ENCODE assay signal across 21 cellular contexts in the genomic region with DNA sequence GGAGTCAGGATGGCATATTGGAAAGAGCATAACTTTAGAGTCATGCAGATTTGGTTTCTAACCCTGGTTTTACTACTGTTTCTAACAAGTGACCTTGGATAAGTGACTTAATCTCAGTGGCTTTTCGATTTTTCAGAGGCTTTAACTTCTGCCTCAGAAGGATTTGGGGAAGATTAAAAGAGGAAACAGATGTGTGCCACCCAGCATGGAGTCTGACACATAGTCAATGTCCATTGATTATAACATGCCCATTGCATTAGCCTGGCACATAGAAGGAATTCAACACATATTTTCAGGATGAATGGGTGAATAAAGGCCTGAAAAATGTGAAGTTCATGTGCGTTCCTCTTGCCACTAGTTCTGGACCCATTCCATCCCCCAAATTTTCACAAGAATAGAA.
DNase-seq lines count a peak whose midpoint lies in the region; ATAC-seq, FAIRE-seq and TF ChIP-seq lines count a peak whose summit lies in the region.
"Had no signal": no experiment of that assay in that cellular context is flagged by ENCODE, and none has a peak within 500 bp of the region (broad histone marks: within the 10 kb centered on the region; RNA-seq: fewer than 3 reads in every experiment).

No MANE protein-coding gene starts in this region.

- H3K27me3 ChIP-seq in OCI-LY3 (ENCODE audit: low read depth, low read length): no peaks in the 10 kb centered on the region
- no peaks in the 10 kb centered on the region for H3K27me3 ChIP-seq in keratinocyte (ENCODE audit: control insufficient read depth, extremely low read depth, insufficient read depth, low read length)
- H3K27me3 ChIP-seq in left lung: no peaks in the 10 kb centered on the region
- H3K27me3 ChIP-seq: SJSA1 had no signal

- H2AFZ ChIP-seq in OCI-LY3 (ENCODE audit: low read depth, low read length) (no peak overlapping the region), keratinocyte (ENCODE audit: control insufficient read depth, low read length) (peak overlapping the region; percentile 16)
- H2AFZ ChIP-seq: PC-9 had no signal

- intact Hi-C loops in left lung (cut with DNase I): no loop called here

- H3K4me1 ChIP-seq in OCI-LY3 (ENCODE audit: low read length): peaks cover 84% of the 10 kb centered on the region
- H3K4me1 ChIP-seq in keratinocyte (ENCODE audit: control insufficient read depth, extremely low read depth, insufficient read depth, low read length): no peaks in the 10 kb centered on the region
- no peaks in the 10 kb centered on the region for H3K4me1 ChIP-seq in left lung
- H3K4me1 ChIP-seq: SJSA1 had no signal

- DNase-seq in AG20443 (ENCODE audit: low spot score) (peak; percentile 11), HS-5 (ENCODE audit: low read depth) (peak; percentile 73), keratinocyte (ENCODE audit: low read depth, low spot score) (no peak), NOMO-1 treated with DMSO at 0.1 percent for 48 hours (lab: John Stamatoyannopoulos, UW; ENCODE audit: unreplicated experiment) (no peak), left lung (no peak)
- DNase-seq: CD4-positive, CD25-positive, alpha-beta regulatory T cell; COR-L47; DMS153; H7; HFFc6; NCI-H1105 treated with DMSO at 0.1 percent for 48 hours; NCI-H1694; NCI-H2081 treated with DMSO at 0.1 percent for 48 hours; NCI-H446 treated with DMSO at 0.1 percent for 48 hours; NCI-H748 treated with DMSO at 0.1 percent for 48 hours; PC-9 had no signal

- H4K20me1 ChIP-seq in OCI-LY3 (ENCODE audit: insufficient read depth, low read length): no peaks in the 10 kb centered on the region
- H4K20me1 ChIP-seq in keratinocyte (ENCODE audit: control insufficient read depth, extremely low read depth, insufficient read depth, low read length): no peaks in the 10 kb centered on the region

- no peaks in the 10 kb centered on the region; the same call in 1 of the 2 replicates for H3K9me3 ChIP-seq in OCI-LY3 (ENCODE audit: insufficient read depth, low read length)
- H3K9me3 ChIP-seq in keratinocyte (ENCODE audit: control insufficient read depth, low read depth, low read length): no peaks in the 10 kb centered on the region
- H3K9me3 ChIP-seq in left lung: no peaks in the 10 kb centered on the region
- H3K9me3 ChIP-seq: SJSA1 had no signal

- no peak for FAIRE-seq in keratinocyte (lab: Jason Lieb, UNC)
- FAIRE-seq: GM12878 had no signal

- H3K9ac ChIP-seq in OCI-LY3 (ENCODE audit: low read length) (no peak overlapping the region), keratinocyte (ENCODE audit: control insufficient read depth, extremely low read depth, insufficient read depth, low read length) (no peak overlapping the region)

- no peak overlapping the region for H3K4me3 ChIP-seq in OCI-LY3 (ENCODE audit: low read length)
- no peak overlapping the region for H3K4me3 ChIP-seq in keratinocyte (ENCODE audit: control insufficient read depth in 2 of 3, extremely low read depth in 1 of 3, insufficient read depth in 2 of 3, low read depth in 1 of 3, low read length in 3 of 3)
- no peak overlapping the region for H3K4me3 ChIP-seq in left lung
- H3K4me3 ChIP-seq: GM12878, PC-9, SJSA1 had no signal

- H3K36me3 ChIP-seq in OCI-LY3 (replicated peaks; ENCODE audit: low read depth, low read length) (peaks cover 10% of the 10 kb centered on the region), keratinocyte (ENCODE audit: control insufficient read depth in 2 of 2, extremely low read depth in 1 of 2, insufficient read depth in 2 of 2, low read length in 2 of 2) (no peaks in the 10 kb centered on the region), left lung (no peaks in the 10 kb centered on the region)
- H3K36me3 ChIP-seq: SJSA1 had no signal

- H3K4me2 ChIP-seq in OCI-LY3 (ENCODE audit: low read length) (peak overlapping the region; percentile 2; the same call in 1 of the 2 replicates), keratinocyte (ENCODE audit: control insufficient read depth, extremely low read depth, insufficient read depth, low read depth, low read length) (no peak overlapping the region)
- H3K4me2 ChIP-seq: PC-9 had no signal

- TF ChIP-seq CTCF in OCI-LY3 (IDR thresholded peaks at IDR 0.05; ENCODE audit: low read depth, low read length): no peak
- no peak for TF ChIP-seq CTCF in keratinocyte (optimal IDR thresholded peaks at IDR 0.05 in 1 of 3, IDR thresholded peaks at IDR 0.05 in 1 of 3, conservative IDR thresholded peaks at IDR 0.05 in 1 of 3; ENCODE audit: extremely low read depth in 1 of 3, insufficient read depth in 2 of 3, low read length in 3 of 3)
- no peak for TF ChIP-seq CTCF in left lung (IDR thresholded peaks at IDR 0.05)

- no peaks in the 10 kb centered on the region for H3K79me2 ChIP-seq in OCI-LY3 (ENCODE audit: low read length)
- no peaks in the 10 kb centered on the region for H3K79me2 ChIP-seq in keratinocyte (ENCODE audit: control insufficient read depth, insufficient read depth, low read length)

- peak overlapping the region; percentile 99 for H3K27ac ChIP-seq in OCI-LY3 (ENCODE audit: low read length)
- H3K27ac ChIP-seq in keratinocyte (ENCODE audit: control insufficient read depth, insufficient read depth, low read length): no peak overlapping the region
- H3K27ac ChIP-seq in left lung: no peak overlapping the region
- H3K27ac ChIP-seq: PC-9, SJSA1 had no signal

- dilution Hi-C loops in keratinocyte (cut with MboI; ENCODE audit: extremely low pct_ligation_motif_present, low sequenced_read_pairs): no loop called here

- no peaks in the 10 kb centered on the region for H3K9me1 ChIP-seq in keratinocyte (ENCODE audit: control insufficient read depth, extremely low read depth, insufficient read depth, low read length)

- ATAC-seq in GM19023 (IDR thresholded peaks at IDR 0.05; ENCODE audit: unreplicated experiment) (no peak), left lung (no peak), HG03139 (IDR thresholded peaks at IDR 0.05; ENCODE audit: unreplicated experiment) (no peak)

Comparison
In these comparisons a context has a peak if more than half of its experiments do, and no peak if none do; other contexts are left out.
1. DNase-seq: peak in AG20443 (single experiment) and HS-5 (single experiment); none in keratinocyte (single experiment), NOMO-1 treated with DMSO at 0.1 percent for 48 hours (single experiment) and left lung (0 of 2).